Comparison of ENCODE assay signal across 7 cellular contexts in genomic region chr7:100629117-100629711, GRCh38. TPM values are rescaled to one million over a fixed set of nuclear protein-coding genes. Genes with fewer than 3 reads are reported as not detected.
DNase-seq lines count a peak whose midpoint lies in the region; ATAC-seq and TF ChIP-seq lines count a peak whose summit lies in the region.

No MANE protein-coding gene starts in this region.

- peaks cover 11% of the 10 kb centered on the region for H3K4me1 ChIP-seq in ovary (ENCODE audit: insufficient read depth)

- no peak for ATAC-seq in HG03039 (IDR thresholded peaks at IDR 0.05; ENCODE audit: unreplicated experiment)

- H3K27ac ChIP-seq in VCaP = no peak overlapping the region
- no peak overlapping the region for H3K27ac ChIP-seq in ovary

- TF ChIP-seq EP300 in Ishikawa (IDR thresholded peaks at IDR 0.05; ENCODE audit: borderline replicate concordance) = no peak
- TF ChIP-seq EP300 in ovary (IDR thresholded peaks at IDR 0.05) = no peak

- no peaks in the 10 kb centered on the region for H3K27me3 ChIP-seq in ovary

- intact Hi-C loops in ovary (cut with DNase I) = no loop called here

- 72 to 79% (median 76%) methylated on average over 11 of the region's 11 CpGs for WGBS in ovary, 3 donors

- H3K36me3 ChIP-seq in ovary = no peaks in the 10 kb centered on the region

- TF ChIP-seq CTCF in VCaP (conservative IDR thresholded peaks at IDR 0.05) (peak; percentile 38), ovary (IDR thresholded peaks at IDR 0.05) (no peak)

- H3K9me3 ChIP-seq in ovary = no peaks in the 10 kb centered on the region

- no peak for TF ChIP-seq POLR2A in ovary (IDR thresholded peaks at IDR 0.05)

- DNase-seq in ELF-1 (ENCODE audit: low read depth, low spot score) = peak; percentile 94
- DNase-seq in myocyte (ENCODE audit: low read depth) = peak; percentile 18
- DNase-seq in ovary = no peak
- no peak for DNase-seq in GDM1 (lab: John Stamatoyannopoulos, UW)

- TF ChIP-seq RAD21 in Ishikawa (IDR thresholded peaks at IDR 0.05; ENCODE audit: low read depth) = peak; percentile 55

- H3K4me3 ChIP-seq in ovary = no peak overlapping the region

TF ChIP-seq in Ishikawa, 13 proteins besides CTCF, POLR2A, EP300 and RAD21:
- no peak for TF ChIP-seq FOXM1 (IDR thresholded peaks at IDR 0.05; ENCODE audit: borderline replicate concordance, low read depth)
- TF ChIP-seq YY1 (IDR thresholded peaks at IDR 0.05; ENCODE audit: low read depth) = no peak
- no peak for TF ChIP-seq CREB1 (IDR thresholded peaks at IDR 0.05; ENCODE audit: low read depth)

RNA-seq across cellular contexts. Expression of gene TFR2, which starts 12.1 kb away (rescaled TPM):
- total RNA-seq in myocyte (not detected in 2 replicates), ovary (under 1 TPM in 4 of 7 donors, not detected in 3; 0.12 to 0.79 (median 0.26) TPM)
- polyA plus RNA-seq in myocyte (2012) = 0.16 TPM
- under 1 TPM; 0.06 to 0.13 TPM for polyA plus RNA-seq in ovary

RNA-seq across cellular contexts. Expression of gene MOSPD3, which starts 16.9 kb away (rescaled TPM):
- 8.1 and 10.9 TPM in 2 replicates for total RNA-seq in myocyte
- polyA plus RNA-seq in myocyte (2012) = 31.8 TPM
- total RNA-seq in ovary = 10 to 100 TPM in 6 of 7 donors, 1 to 10 TPM in 1; 9.4 to 27.7 (median 24.7) TPM
- 10 to 100 TPM in 1 of 2 donors, 1 to 10 TPM in 1; 9.2 to 24.4 TPM for polyA plus RNA-seq in ovary

RNA-seq across cellular contexts. Expression of gene ACTL6B, which starts 27.0 kb away (rescaled TPM):
- total RNA-seq in myocyte (not detected in 2 replicates), ovary (not detected)
- not detected for polyA plus RNA-seq in myocyte (2012)
- not detected for polyA plus RNA-seq in ovary

RNA-seq across cellular contexts. Expression of gene PCOLCE, which starts 27.1 kb away (rescaled TPM):
- total RNA-seq in myocyte (14.1 and 16.6 TPM in 2 replicates), ovary (100 to 1,000 TPM in 3 of 7 donors, 10 to 100 TPM in 4; 24.3 to 185 (median 67.5) TPM)
- 3.0 TPM for polyA plus RNA-seq in myocyte (2012)
- polyA plus RNA-seq in ovary = 10 to 100 TPM; 42.4 to 56.2 TPM

RNA-seq across cellular contexts. Expression of gene FBXO24, which starts 43.1 kb away (rescaled TPM):
- total RNA-seq in myocyte (0.21 and 1.2 TPM in 2 replicates), ovary (1 to 10 TPM in 3 of 7 donors, under 1 TPM in 4; 0.34 to 2.2 (median 0.84) TPM)
- polyA plus RNA-seq in myocyte (2012) = 0.43 TPM
- under 1 TPM; 0.33 to 0.63 TPM for polyA plus RNA-seq in ovary

Comparison
In these comparisons a context has a peak if more than half of its experiments do, and no peak if none do; other contexts are left out.
1. DNase-seq: peak in ELF-1 (single experiment) and myocyte (single experiment); none in ovary (0 of 5) and GDM1 (single experiment).